14 cellular contexts compared by ENCODE assay signal in the genomic region with DNA sequence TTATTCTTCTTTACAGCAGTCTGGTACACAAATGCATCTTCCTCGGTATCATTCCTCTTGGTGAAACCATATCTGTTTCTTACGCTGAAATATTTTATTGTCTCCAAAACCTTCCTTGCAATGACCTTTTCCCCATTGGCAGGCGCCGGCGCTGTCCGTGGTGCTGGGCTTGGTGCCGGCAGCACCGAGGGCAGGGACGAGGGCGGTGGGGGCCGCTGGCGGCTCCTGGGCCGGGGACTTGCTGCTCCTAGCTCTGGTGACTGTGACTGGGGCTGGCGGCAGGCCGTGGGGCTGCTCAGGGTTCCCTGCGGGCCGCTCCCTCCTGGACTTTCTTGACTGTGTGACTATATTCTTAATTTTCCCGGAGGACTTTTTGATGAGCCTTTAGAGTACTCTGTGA.
DNase-seq lines count a peak whose midpoint lies in the region; ATAC-seq and TF ChIP-seq lines count a peak whose summit lies in the region.
"Had no signal": no experiment of that assay in that cellular context is flagged by ENCODE, and none has a peak within 500 bp of the region (broad histone marks: within the 10 kb centered on the region; RNA-seq: fewer than 3 reads in every experiment).

No MANE protein-coding gene starts in this region.

- TF ChIP-seq CTCF in SK-N-SH (IDR thresholded peaks at IDR 0.05) (no peak), glutamatergic neuron (IDR thresholded peaks at IDR 0.05; ENCODE audit: partially characterized antibody, unreplicated experiment) (no peak)

- 89% methylated on average over 13 of the region's 18 CpGs for WGBS in SK-N-SH (ENCODE audit: low lambda C conversion rate)
- WGBS in right cardiac atrium, result 15% methylated on average over 18 of the region's 18 CpGs

- no peaks in the 10 kb centered on the region for H3K9me3 ChIP-seq in SK-N-SH
- H3K9me3 ChIP-seq in SJCRH30 (replicated peaks), result no peaks in the 10 kb centered on the region
- H3K9me3 ChIP-seq in right cardiac atrium (ENCODE audit: control insufficient read depth, low read length), result no peaks in the 10 kb centered on the region
- H3K9me3 ChIP-seq: adrenal gland had no signal

- no peaks in the 10 kb centered on the region for H4K20me1 ChIP-seq in SK-N-SH (ENCODE audit: insufficient read depth)

- H3K27me3 Mint-ChIP-seq in glutamatergic neuron (ENCODE audit: unreplicated experiment), result peaks cover 3% of the 10 kb centered on the region

- H2AFZ ChIP-seq in SK-N-SH (ENCODE audit: low read depth), result no peak overlapping the region

- H3K9me3 Mint-ChIP-seq in glutamatergic neuron (ENCODE audit: unreplicated experiment), result peaks cover 2% of the 10 kb centered on the region
- H3K9me3 Mint-ChIP-seq: nephron had no signal

- H3K27ac Mint-ChIP-seq in glutamatergic neuron (ENCODE audit: unreplicated experiment), result no peak overlapping the region
- H3K27ac Mint-ChIP-seq: nephron; T-helper 1 cell treated with Interleukin-12 subunit alpha and Interleukin-12 subunit beta and Interleukin-4 antibody, amounts not matched to agents 30 μg/mL and 1 μg/mL, for 36 hours had no signal

- POLR2A ChIA-PET in SK-N-SH (lab: Yijun Ruan, JAX), result no interaction called here

- intact Hi-C loops in right cardiac atrium (cut with DNase I), result no loop called here

- H3K4me1 ChIP-seq in SK-N-SH (ENCODE audit: control insufficient read depth in 1 of 2, insufficient read depth in 2 of 2, low read depth in 1 of 2, low read length in 1 of 2) (no peaks in the 10 kb centered on the region), SJCRH30 (no peaks in the 10 kb centered on the region), right cardiac atrium (ENCODE audit: control insufficient read depth, insufficient read depth, low read length) (no peaks in the 10 kb centered on the region)
- H3K4me1 ChIP-seq: adrenal gland had no signal

- ATAC-seq in SK-N-SH treated with all-trans-retinoic acid at 6 μM for 48 hours (no peak), right cardiac atrium (no peak), GM21717 (IDR thresholded peaks at IDR 0.05; ENCODE audit: unreplicated experiment) (no peak), HG02642 (IDR thresholded peaks at IDR 0.05; ENCODE audit: poor library complexity, unreplicated experiment) (no peak)

- H3K27ac ChIP-seq in SK-N-SH (ENCODE audit: low read depth in 2 of 2, low read length in 1 of 2), result no peak overlapping the region
- H3K27ac ChIP-seq in SJCRH30, result no peak overlapping the region
- no peak overlapping the region for H3K27ac ChIP-seq in right cardiac atrium (ENCODE audit: low read length)
- H3K27ac ChIP-seq: adrenal gland had no signal

- no peaks in the 10 kb centered on the region for H3F3A ChIP-seq in SK-N-SH (replicated peaks; ENCODE audit: insufficient read depth)

- H3K4me1 Mint-ChIP-seq in glutamatergic neuron (ENCODE audit: low read depth, unreplicated experiment), result peaks cover 2% of the 10 kb centered on the region
- H3K4me1 Mint-ChIP-seq: nephron had no signal

- no peaks in the 10 kb centered on the region for H3K36me3 Mint-ChIP-seq in glutamatergic neuron (ENCODE audit: unreplicated experiment)

- no peaks in the 10 kb centered on the region for H3K27me3 ChIP-seq in SK-N-SH (ENCODE audit: insufficient read depth)
- no peaks in the 10 kb centered on the region for H3K27me3 ChIP-seq in SJCRH30
- no peaks in the 10 kb centered on the region for H3K27me3 ChIP-seq in right cardiac atrium (ENCODE audit: control insufficient read depth, insufficient read depth)
- H3K27me3 ChIP-seq: adrenal gland had no signal

- H3K9ac ChIP-seq in SK-N-SH, result no peak overlapping the region

- no peaks in the 10 kb centered on the region for H3K9me2 ChIP-seq in SK-N-SH

- no peak overlapping the region for H3K4me2 ChIP-seq in SK-N-SH

- H3K4me3 ChIP-seq in SK-N-SH (ENCODE audit: low read depth in 2 of 2, low read length in 1 of 2) (no peak overlapping the region), SJCRH30 (no peak overlapping the region), right cardiac atrium (ENCODE audit: low read length) (no peak overlapping the region)
- H3K4me3 ChIP-seq: adrenal gland had no signal

- no peak for TF ChIP-seq RAD21 in SK-N-SH (IDR thresholded peaks at IDR 0.05; ENCODE audit: low read length)

- no peak for TF ChIP-seq EP300 in SK-N-SH (IDR thresholded peaks at IDR 0.05; ENCODE audit: borderline replicate concordance in 1 of 2, low read depth in 1 of 2, low read length in 1 of 2)

- CTCF ChIA-PET in SK-N-SH (lab: Yijun Ruan, JAX), result no interaction called here

- H3K4me3 Mint-ChIP-seq in glutamatergic neuron (ENCODE audit: unreplicated experiment), result no peak overlapping the region
- H3K4me3 Mint-ChIP-seq: nephron; T-helper 1 cell treated with Interleukin-12 subunit alpha and Interleukin-12 subunit beta and Interleukin-4 antibody, amounts not matched to agents 30 μg/mL and 1 μg/mL, for 36 hours had no signal

- DNase-seq in SK-N-SH (no peak), SJCRH30 (peak; percentile 22 to 23), right cardiac atrium (peak in 2 of 3 donors; percentile 56 to 62), retina (peak; percentile 65), glutamatergic neuron (no peak)
- DNase-seq: 8988T; effector CD4-positive, alpha-beta T cell; NCI-H2029 treated with DMSO at 0.1 percent for 48 hours had no signal

- no peaks in the 10 kb centered on the region for H3K36me3 ChIP-seq in SK-N-SH (replicated peaks in 1 of 2; ENCODE audit: control insufficient read depth in 1 of 2, insufficient read depth in 2 of 2, low read length in 1 of 2)
- H3K36me3 ChIP-seq in SJCRH30, result no peaks in the 10 kb centered on the region
- H3K36me3 ChIP-seq: adrenal gland had no signal

- no peaks in the 10 kb centered on the region for H3K79me2 ChIP-seq in SK-N-SH (ENCODE audit: insufficient read depth)

TF ChIP-seq in SK-N-SH, 30 proteins besides CTCF, POLR2A, EP300 and RAD21:
- TF ChIP-seq EZH2phosphoT487 (IDR thresholded peaks at IDR 0.05; ENCODE audit: borderline replicate concordance, low read depth), result no peak
- TF ChIP-seq, protein P1, sequence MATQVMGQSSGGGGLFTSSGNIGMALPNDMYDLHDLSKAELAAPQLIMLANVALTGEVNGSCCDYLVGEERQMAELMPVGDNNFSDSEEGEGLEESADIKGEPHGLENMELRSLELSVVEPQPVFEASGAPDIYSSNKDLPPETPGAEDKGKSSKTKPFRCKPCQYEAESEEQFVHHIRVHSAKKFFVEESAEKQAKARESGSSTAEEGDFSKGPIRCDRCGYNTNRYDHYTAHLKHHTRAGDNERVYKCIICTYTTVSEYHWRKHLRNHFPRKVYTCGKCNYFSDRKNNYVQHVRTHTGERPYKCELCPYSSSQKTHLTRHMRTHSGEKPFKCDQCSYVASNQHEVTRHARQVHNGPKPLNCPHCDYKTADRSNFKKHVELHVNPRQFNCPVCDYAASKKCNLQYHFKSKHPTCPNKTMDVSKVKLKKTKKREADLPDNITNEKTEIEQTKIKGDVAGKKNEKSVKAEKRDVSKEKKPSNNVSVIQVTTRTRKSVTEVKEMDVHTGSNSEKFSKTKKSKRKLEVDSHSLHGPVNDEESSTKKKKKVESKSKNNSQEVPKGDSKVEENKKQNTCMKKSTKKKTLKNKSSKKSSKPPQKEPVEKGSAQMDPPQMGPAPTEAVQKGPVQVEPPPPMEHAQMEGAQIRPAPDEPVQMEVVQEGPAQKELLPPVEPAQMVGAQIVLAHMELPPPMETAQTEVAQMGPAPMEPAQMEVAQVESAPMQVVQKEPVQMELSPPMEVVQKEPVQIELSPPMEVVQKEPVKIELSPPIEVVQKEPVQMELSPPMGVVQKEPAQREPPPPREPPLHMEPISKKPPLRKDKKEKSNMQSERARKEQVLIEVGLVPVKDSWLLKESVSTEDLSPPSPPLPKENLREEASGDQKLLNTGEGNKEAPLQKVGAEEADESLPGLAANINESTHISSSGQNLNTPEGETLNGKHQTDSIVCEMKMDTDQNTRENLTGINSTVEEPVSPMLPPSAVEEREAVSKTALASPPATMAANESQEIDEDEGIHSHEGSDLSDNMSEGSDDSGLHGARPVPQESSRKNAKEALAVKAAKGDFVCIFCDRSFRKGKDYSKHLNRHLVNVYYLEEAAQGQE (IDR thresholded peaks at IDR 0.05; ENCODE audit: low read depth, low read length), result peak; percentile 96

TF ChIP-seq in SK-N-SH treated with all-trans-retinoic acid at 6 μM for 48 hours, 23 proteins besides CTCF, POLR2A, EP300 and RAD21 (continues in another document):
- TF ChIP-seq TCF4 (CRISPR knock-in tag; IDR thresholded peaks at IDR 0.05; ENCODE audit: borderline replicate concordance) (no peak), GLIS3 (CRISPR knock-in tag; IDR thresholded peaks at IDR 0.05) (no peak), RARB (CRISPR knock-in tag; IDR thresholded peaks at IDR 0.05) (no peak), ZNF565 (CRISPR knock-in tag; conservative IDR thresholded peaks at IDR 0.05; ENCODE audit: low read depth) (no peak)
- TF ChIP-seq, protein P2, sequence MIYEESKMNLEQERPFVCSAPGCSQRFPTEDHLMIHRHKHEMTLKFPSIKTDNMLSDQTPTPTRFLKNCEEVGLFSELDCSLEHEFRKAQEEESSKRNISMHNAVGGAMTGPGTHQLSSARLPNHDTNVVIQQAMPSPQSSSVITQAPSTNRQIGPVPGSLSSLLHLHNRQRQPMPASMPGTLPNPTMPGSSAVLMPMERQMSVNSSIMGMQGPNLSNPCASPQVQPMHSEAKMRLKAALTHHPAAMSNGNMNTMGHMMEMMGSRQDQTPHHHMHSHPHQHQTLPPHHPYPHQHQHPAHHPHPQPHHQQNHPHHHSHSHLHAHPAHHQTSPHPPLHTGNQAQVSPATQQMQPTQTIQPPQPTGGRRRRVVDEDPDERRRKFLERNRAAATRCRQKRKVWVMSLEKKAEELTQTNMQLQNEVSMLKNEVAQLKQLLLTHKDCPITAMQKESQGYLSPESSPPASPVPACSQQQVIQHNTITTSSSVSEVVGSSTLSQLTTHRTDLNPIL (CRISPR knock-in tag; IDR thresholded peaks at IDR 0.05; ENCODE audit: low read depth), result no peak

Comparison
In these comparisons a context has a peak if more than half of its experiments do, and no peak if none do; other contexts are left out.
1. DNase-seq: peak in SJCRH30 (2 of 2), right cardiac atrium (2 of 3) and retina (single experiment); none in SK-N-SH (single experiment) and glutamatergic neuron (single experiment).